In the genomic region with DNA sequence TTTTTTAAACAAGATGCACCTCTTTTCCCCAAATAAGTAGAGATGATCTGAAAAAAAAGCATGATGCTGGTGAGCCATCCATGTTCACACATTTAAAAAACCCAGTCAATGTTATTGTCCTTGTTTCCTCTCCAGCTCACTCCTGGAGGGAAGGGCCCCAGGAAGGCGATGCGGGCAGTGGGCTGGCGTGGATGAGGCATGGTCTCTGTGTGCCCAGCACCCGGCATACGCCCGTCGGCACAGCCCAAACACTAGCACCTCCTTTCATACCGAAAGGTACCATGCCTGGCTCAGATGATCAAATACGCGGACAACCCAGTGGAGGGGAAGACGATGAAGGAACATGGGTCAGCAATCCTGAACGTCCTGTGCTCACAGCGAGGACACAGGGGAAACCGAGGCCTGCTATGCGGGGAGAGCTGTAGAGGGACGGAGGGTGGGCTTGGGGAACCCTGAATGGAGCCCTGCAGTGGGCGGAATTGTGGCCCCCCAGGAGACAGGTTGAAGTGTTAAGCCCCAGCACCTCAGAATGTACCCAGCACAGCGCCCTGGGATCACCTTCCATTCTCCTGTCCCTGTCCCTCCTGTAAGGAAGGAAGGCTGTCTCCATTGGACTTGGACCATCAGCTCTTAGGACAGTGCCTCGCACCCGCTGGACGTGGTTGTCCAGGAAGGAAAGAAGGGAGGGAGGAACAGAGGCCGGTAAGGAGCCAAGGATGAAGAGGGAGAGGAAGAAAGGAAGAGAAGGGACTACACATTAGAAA, we compare ENCODE assay signal across 34 cellular contexts. TPM values are rescaled to one million over a fixed set of nuclear protein-coding genes. Genes with fewer than 3 reads are reported as not detected.
"Had no signal": no experiment of that assay in that cellular context is flagged by ENCODE, and none has a peak within 500 bp of the region (broad histone marks: within the 10 kb centered on the region; RNA-seq: fewer than 3 reads in every experiment).

No MANE protein-coding gene starts in this region.

- H3K27ac Mint-ChIP-seq: activated CD8-positive, alpha-beta T cell treated with anti-CD3 and anti-CD28 coated beads for 36 hours; activated naive CD8-positive, alpha-beta T cell; activated T-cell treated with anti-CD3 and anti-CD28 coated beads, Interleukin-2, amount 50 U/mL, for 24 hours; activated T-cell treated with anti-CD3 and anti-CD28 coated beads, Interleukin-2, amount 50 U/mL, for 72 hours; effector memory CD8-positive, alpha-beta T cell; WTC11 had no signal

- ATAC-seq: activated CD8-positive, alpha-beta T cell treated with anti-CD3 and anti-CD28 coated beads for 36 hours; activated T-cell treated with anti-CD3 and anti-CD28 coated beads, Interleukin-2, amount 50 U/mL, for 72 hours; effector memory CD8-positive, alpha-beta T cell; foreskin keratinocyte; gastroesophageal sphincter; WTC11 had no signal

- H3K4me3 Mint-ChIP-seq: activated CD8-positive, alpha-beta T cell treated with anti-CD3 and anti-CD28 coated beads for 36 hours; activated naive CD8-positive, alpha-beta T cell; activated T-cell treated with anti-CD3 and anti-CD28 coated beads, Interleukin-2, amount 50 U/mL, for 24 hours; activated T-cell treated with anti-CD3 and anti-CD28 coated beads, Interleukin-2, amount 50 U/mL, for 72 hours; effector memory CD8-positive, alpha-beta T cell; WTC11 had no signal

- H3K9me3 Mint-ChIP-seq: activated CD8-positive, alpha-beta T cell treated with anti-CD3 and anti-CD28 coated beads for 36 hours; activated T-cell treated with anti-CD3 and anti-CD28 coated beads, Interleukin-2, amount 50 U/mL, for 24 hours; activated T-cell treated with anti-CD3 and anti-CD28 coated beads, Interleukin-2, amount 50 U/mL, for 72 hours; effector memory CD8-positive, alpha-beta T cell; WTC11 had no signal

- H3K36me3 Mint-ChIP-seq: activated naive CD8-positive, alpha-beta T cell; WTC11 had no signal

- H3K27ac ChIP-seq: brain microvascular endothelial cell, esophagus muscularis mucosa, foreskin keratinocyte, gastroesophageal sphincter had no signal

- H3K4me1 Mint-ChIP-seq: WTC11 had no signal

- H3K27me3 ChIP-seq: brain microvascular endothelial cell, foreskin keratinocyte had no signal

- H3K36me3 ChIP-seq: brain microvascular endothelial cell, esophagus muscularis mucosa, gastroesophageal sphincter had no signal

- DNase-seq: activated CD4-positive, alpha-beta T cell treated with anti-CD3 and anti-CD28 coated beads for 48 hours; activated CD4-positive, alpha-beta T cell treated with anti-CD3 and anti-CD28 coated beads, Interleukin-2, amount 50 U/mL, for 1 hour; activated CD4-positive, alpha-beta T cell treated with anti-CD3 and anti-CD28 coated beads, Interleukin-2, amount 50 U/mL, for 48 hours; activated CD8-positive, alpha-beta memory T cell treated with anti-CD3 and anti-CD28 coated beads for 24 hours; activated CD8-positive, alpha-beta memory T cell treated with anti-CD3 and anti-CD28 coated beads, Interleukin-2, amount 50 U/mL, for 48 hours; activated CD8-positive, alpha-beta T cell treated with anti-CD3 and anti-CD28 coated beads for 36 hours; activated gamma-delta T cell; activated naive CD4-positive, alpha-beta T cell; activated naive CD4-positive, alpha-beta T cell treated with anti-CD3 and anti-CD28 coated beads, Interleukin-2, amount 50 U/mL, for 16 hours; activated T-cell treated with anti-CD3 and anti-CD28 coated beads for 4 hours; activated T-cell treated with anti-CD3 and anti-CD28 coated beads, Interleukin-2, amount 50 U/mL, for 24 hours; activated T-cell treated with anti-CD3 and anti-CD28 coated beads, Interleukin-2, amount 50 U/mL, for 72 hours; amniotic stem cell; anterior cingulate cortex; brain microvascular endothelial cell; caudate nucleus; cortex of kidney; dermis blood vessel endothelial cell; effector CD4-positive, alpha-beta T cell; effector memory CD8-positive, alpha-beta T cell; erythroblast; foreskin keratinocyte; T-helper 2 cell had no signal

- H3K9me3 ChIP-seq: esophagus muscularis mucosa, gastroesophageal sphincter had no signal

- H3K4me1 ChIP-seq: esophagus muscularis mucosa, foreskin keratinocyte, gastroesophageal sphincter had no signal

- H3K4me3 ChIP-seq: esophagus muscularis mucosa, gastroesophageal sphincter had no signal

- FAIRE-seq: astrocyte, bronchial epithelial cell, colon had no signal

RNA-seq across cellular contexts. Expression of a gene that starts 49.4 kb away (rescaled TPM):
- total RNA-seq: activated CD8-positive, alpha-beta T cell treated with anti-CD3 and anti-CD28 coated beads for 36 hours; astrocyte; bronchial epithelial cell; chondrocyte; dermis blood vessel endothelial cell; foreskin keratinocyte; glomerular endothelial cell; T-helper 1 cell treated with Interleukin-12 subunit alpha and Interleukin-12 subunit beta and Interleukin-4 antibody, amounts not matched to agents 30 ng/mL and 1 ng/mL, for 36 hours had no signal
- polyA plus RNA-seq: adipose tissue, foreskin keratinocyte had no signal
